Comparison of ENCODE assay signal across 10 cellular contexts in genomic region chr3:143216709-143217182, GRCh38.
A peak's percentile ranks its signal among the peaks of the same experiment; 100 is the strongest.
DNase-seq lines count a peak whose midpoint lies in the region; ATAC-seq, FAIRE-seq and TF ChIP-seq lines count a peak whose summit lies in the region.
"Had no signal": no experiment of that assay in that cellular context is flagged by ENCODE, and none has a peak within 500 bp of the region (broad histone marks: within the 10 kb centered on the region; RNA-seq: fewer than 3 reads in every experiment).

No MANE protein-coding gene starts in this region.

- no peaks in the 10 kb centered on the region for H3K27me3 ChIP-seq in CD4-positive, alpha-beta T cell (ENCODE audit: control insufficient read depth, insufficient read depth, low read length)
- no peaks in the 10 kb centered on the region for H3K27me3 ChIP-seq in Loucy (ENCODE audit: insufficient read depth, low read length, poor library complexity, severe bottlenecking)
- no peaks in the 10 kb centered on the region for H3K27me3 ChIP-seq in GM12878 (replicated peaks in 1 of 2; ENCODE audit: control insufficient read depth in 2 of 2, insufficient read depth in 2 of 2, low read length in 1 of 2)
- no peaks in the 10 kb centered on the region for H3K27me3 ChIP-seq in BE2C

- no peak for TF ChIP-seq CTCF in CD4-positive, alpha-beta T cell (IDR thresholded peaks at IDR 0.05)
- TF ChIP-seq CTCF in Loucy (conservative IDR thresholded peaks at IDR 0.05; ENCODE audit: low read length): no peak
- TF ChIP-seq CTCF in GM12878 (IDR thresholded peaks at IDR 0.05 in 2 of 3, conservative IDR thresholded peaks at IDR 0.05 in 1 of 3; ENCODE audit: control insufficient read depth in 2 of 3, extremely low read depth in 1 of 3, insufficient read depth in 1 of 3, low read depth in 3 of 3, low read length in 3 of 3): no peak
- TF ChIP-seq CTCF in natural killer cell (IDR thresholded peaks at IDR 0.05): no peak
- TF ChIP-seq CTCF in BE2C (IDR thresholded peaks at IDR 0.05; ENCODE audit: low read depth, low read length): no peak

- CTCF ChIA-PET in CD4-positive, alpha-beta T cell (lab: Charles Lee): no interaction called here
- CTCF ChIA-PET in GM12878 (lab: Yijun Ruan, JAX): interaction anchor here (0.6 to 1.0 kb wide), 2 partner anchors 10 to 652 kb away, joined by 3 read pairs; no protein-coding TSS in a partner anchor

- H3K9me3 Mint-ChIP-seq in CD4-positive, alpha-beta T cell: no peaks in the 10 kb centered on the region
- no peaks in the 10 kb centered on the region for H3K9me3 Mint-ChIP-seq in natural killer cell

- peak overlapping the region; percentile 54 for H3K4me3 ChIP-seq in Loucy (ENCODE audit: low read length, poor library complexity, severe bottlenecking)
- H3K4me3 ChIP-seq in GM12878: no peak overlapping the region
- H3K4me3 ChIP-seq in BE2C (ENCODE audit: low read depth, low read length): no peak overlapping the region

- no peaks in the 10 kb centered on the region for H3K79me2 ChIP-seq in Loucy (ENCODE audit: insufficient read depth, low read length)
- H3K79me2 ChIP-seq in GM12878 (ENCODE audit: control insufficient read depth, insufficient read depth, low read length): no peaks in the 10 kb centered on the region

- H3K9ac ChIP-seq in Loucy (ENCODE audit: low read depth, low read length, poor library complexity, severe bottlenecking): peak overlapping the region; percentile 46
- no peak overlapping the region for H3K9ac ChIP-seq in GM12878 (ENCODE audit: control insufficient read depth, insufficient read depth, low read length)

- TF ChIP-seq EP300 in GM12878 (IDR thresholded peaks at IDR 0.05; ENCODE audit: borderline replicate concordance in 1 of 2, control insufficient read depth in 1 of 2, low read depth in 2 of 2, low read length in 2 of 2): no peak

- peak; percentile 91 for ATAC-seq in CD4-positive, alpha-beta T cell (ENCODE audit: poor library complexity)
- ATAC-seq in GM12878: no peak
- peak in 2 of 3 donors; percentile 49 to 55 for ATAC-seq in natural killer cell

- H2AFZ ChIP-seq in Loucy (ENCODE audit: low read length) (peak overlapping the region; percentile 77), GM12878 (ENCODE audit: control insufficient read depth, low read depth, low read length) (peak overlapping the region; percentile 69)

- DNase-seq in CD4-positive, alpha-beta T cell: no peak
- DNase-seq in GM12878 (ENCODE audit: low read depth, low spot score): no peak
- no peak for DNase-seq in natural killer cell
- no peak for DNase-seq in BE2C
- no peak for DNase-seq in occipital lobe (lab: John Stamatoyannopoulos, UW)
- DNase-seq in COLO668 (lab: John Stamatoyannopoulos, UW; ENCODE audit: unreplicated experiment): no peak
- DNase-seq in KG1 (lab: John Stamatoyannopoulos, UW): no peak
- DNase-seq: DMS79 treated with DMSO at 0.1 percent for 48 hours, NCI-H2227 treated with DMSO at 0.1 percent for 48 hours had no signal

- peak overlapping the region; percentile 73 for H3K27ac Mint-ChIP-seq in CD4-positive, alpha-beta T cell
- peak overlapping the region; percentile 67 to 90 for H3K27ac Mint-ChIP-seq in natural killer cell

- POLR2A ChIA-PET in CD4-positive, alpha-beta T cell (lab: Charles Lee): no interaction called here
- POLR2A ChIA-PET in GM12878 (lab: Charles Lee): no interaction called here

- no peaks in the 10 kb centered on the region for H4K20me1 ChIP-seq in Loucy (ENCODE audit: insufficient read depth, low read length, poor library complexity, severe bottlenecking)
- H4K20me1 ChIP-seq in GM12878 (ENCODE audit: control insufficient read depth, insufficient read depth): no peaks in the 10 kb centered on the region

- H3K4me3 Mint-ChIP-seq in CD4-positive, alpha-beta T cell: peak overlapping the region; percentile 78
- H3K4me3 Mint-ChIP-seq in natural killer cell: peak overlapping the region; percentile 82

- no peak overlapping the region for H3K27ac ChIP-seq in CD4-positive, alpha-beta T cell (ENCODE audit: low read depth, low read length)
- H3K27ac ChIP-seq in GM12878 (ENCODE audit: control insufficient read depth, insufficient read depth): no peak overlapping the region

- no peak for TF ChIP-seq POLR2A in GM12878 (IDR thresholded peaks at IDR 0.05; ENCODE audit: low read depth, low read length)

- FAIRE-seq in GM12878 (lab: Jason Lieb, UNC): no peak

- H3K9me2 ChIP-seq in Loucy (replicated peaks; ENCODE audit: low read depth, low read length): no peaks in the 10 kb centered on the region

- TF ChIP-seq RAD21 in GM12878 (IDR thresholded peaks at IDR 0.05; ENCODE audit: insufficient read depth, low read depth, low read length): no peak

- WGBS in GM12878 (ENCODE audit: insufficient coverage, insufficient replicate concordance, low lambda C conversion rate, missing lambda C conversion rate): 79% methylated on average over 3 of the region's 3 CpGs

- no peaks in the 10 kb centered on the region for H3K9me3 ChIP-seq in CD4-positive, alpha-beta T cell (ENCODE audit: control insufficient read depth, low read length)
- no peaks in the 10 kb centered on the region for H3K9me3 ChIP-seq in Loucy (ENCODE audit: insufficient read depth, low read depth, low read length)
- H3K9me3 ChIP-seq in GM12878 (replicated peaks; ENCODE audit: control insufficient read depth, insufficient read depth, low read length): no peaks in the 10 kb centered on the region
- H3K9me3 ChIP-seq in BE2C: no peaks in the 10 kb centered on the region; the same call in 1 of the 2 replicates

- H3K36me3 Mint-ChIP-seq in CD4-positive, alpha-beta T cell (ENCODE audit: low read depth): no peaks in the 10 kb centered on the region
- no peaks in the 10 kb centered on the region for H3K36me3 Mint-ChIP-seq in natural killer cell

- no TSS peak for BruUV-seq in GM12878 (replicated peaks; lab: Mats Ljungman, UMichigan)

- H3K36me3 ChIP-seq in Loucy (ENCODE audit: insufficient read depth, low read length) (no peaks in the 10 kb centered on the region), GM12878 (ENCODE audit: control insufficient read depth in 2 of 2, insufficient read depth in 2 of 2, low read length in 1 of 2) (no peaks in the 10 kb centered on the region), BE2C (no peaks in the 10 kb centered on the region)

- intact Hi-C loops in CD4-positive, alpha-beta T cell (cut with DNase I, micrococcal nuclease): loop anchor here in 1 of 2 experiments (2.0 kb wide), 1 partner anchor 96 kb away; no protein-coding TSS in a partner anchor
- intact Hi-C loops in GM12878 (cut with micrococcal nuclease; ENCODE audit: unreplicated experiment) (no loop called here), natural killer cell (cut with micrococcal nuclease) (no loop called here)

- H3F3A ChIP-seq in Loucy (ENCODE audit: low read depth): 0 out of 2 replicates have a peak, but pooled peaks cover 3% of the 10 kb centered on the region

- in situ Hi-C loops in GM12878 (cut with MboI): no loop called here

- SMC1A ChIA-PET in GM12878 (lab: Charles Lee; ENCODE audit: uncharacterized antibody, unreplicated experiment): interaction anchor here (0.6 to 2.3 kb wide), 5 partner anchors 8 to 317 kb away, joined by 3 to 9 read pairs (median 3); no protein-coding TSS in a partner anchor

- H3K4me1 Mint-ChIP-seq in CD4-positive, alpha-beta T cell (ENCODE audit: low read depth): peaks cover 23% of the 10 kb centered on the region
- peaks cover 34 to 39% of the 10 kb centered on the region in 2 donors for H3K4me1 Mint-ChIP-seq in natural killer cell

- H3K4me2 ChIP-seq in Loucy (ENCODE audit: low read depth, low read length, poor library complexity, severe bottlenecking) (peak overlapping the region; percentile 60), GM12878 (ENCODE audit: control insufficient read depth, insufficient read depth) (peak overlapping the region; percentile 2; the same call in 1 of the 2 replicates)

- RAD21 ChIA-PET in GM12878 (lab: Charles Lee; ENCODE audit: unreplicated experiment): interaction anchor here (1.2 kb wide), 1 partner anchor 52 kb away, joined by 4 read pairs; no protein-coding TSS in a partner anchor

- H3K4me1 ChIP-seq in Loucy (ENCODE audit: insufficient read depth, low read length, poor library complexity, severe bottlenecking): peaks cover 35% of the 10 kb centered on the region
- peaks cover 2% of the 10 kb centered on the region for H3K4me1 ChIP-seq in GM12878 (ENCODE audit: control insufficient read depth, insufficient read depth, low read length)
- H3K4me1 ChIP-seq in BE2C: 0 out of 2 replicates have a peak, but pooled peaks cover 4% of the 10 kb centered on the region

- H3K27me3 Mint-ChIP-seq in CD4-positive, alpha-beta T cell: no peaks in the 10 kb centered on the region
- H3K27me3 Mint-ChIP-seq in natural killer cell (ENCODE audit: low read depth in 2 of 2): no peaks in the 10 kb centered on the region

TF ChIP-seq in GM12878, 131 proteins besides CTCF, POLR2A, EP300 and RAD21 (continues in another document):
- TF ChIP-seq FOS (IDR thresholded peaks at IDR 0.05; ENCODE audit: borderline replicate concordance, extremely low read depth, insufficient read length): no peak
- no peak for TF ChIP-seq STAT3 (IDR thresholded peaks at IDR 0.05; ENCODE audit: low read depth, low read length)
- TF ChIP-seq ASH2L (IDR thresholded peaks at IDR 0.05; ENCODE audit: borderline replicate concordance, low read depth): no peak
- TF ChIP-seq RELB (IDR thresholded peaks at IDR 0.05; ENCODE audit: low read depth): no peak
- TF ChIP-seq HCFC1 (IDR thresholded peaks at IDR 0.05; ENCODE audit: low read length): no peak
- no peak for TF ChIP-seq IKZF2 (IDR thresholded peaks at IDR 0.05)
- no peak for TF ChIP-seq SREBF1 (IDR thresholded peaks at IDR 0.05; ENCODE audit: low read length)
